In genomic region chr11:41282436-41282835, GRCh38 we compare ENCODE assay signal across 20 cellular contexts.
"Had no signal": no experiment of that assay in that cellular context is flagged by ENCODE, and none has a peak within 500 bp of the region (broad histone marks: within the 10 kb centered on the region; RNA-seq: fewer than 3 reads in every experiment).

No MANE protein-coding gene starts in this region.

- H3K27ac Mint-ChIP-seq: naive thymus-derived CD8-positive, alpha-beta T cell had no signal

- H3K4me1 Mint-ChIP-seq: naive thymus-derived CD8-positive, alpha-beta T cell had no signal

- H3K4me3 ChIP-seq: dorsolateral prefrontal cortex, gastrocnemius medialis, heart right ventricle, mucosa of descending colon, psoas muscle, sigmoid colon, skin epidermis, suprapubic skin, tibial nerve, upper lobe of right lung, vagina had no signal

- H3K9me3 ChIP-seq: gastrocnemius medialis, heart right ventricle, mucosa of descending colon, psoas muscle, sigmoid colon, suprapubic skin, tibial nerve, upper lobe of right lung, vagina had no signal

- H3K27ac ChIP-seq: gastrocnemius medialis, psoas muscle, sigmoid colon, skin epidermis, suprapubic skin, tibial nerve, upper lobe of right lung, vagina had no signal

- DNase-seq: cortex of kidney; effector CD8-positive, alpha-beta T cell; gastrocnemius medialis; heart right ventricle; islet precursor cell; mammary epithelial cell; mucosa of descending colon; naive thymus-derived CD8-positive, alpha-beta T cell; psoas muscle; sigmoid colon; stimulated activated CD4-positive, alpha-beta T cell treated with anti-CD3 and anti-CD28 coated beads, Interleukin-12 subunit alpha, Interleukin-12 subunit beta, amount 100 ng/mL, for 4 hours; stimulated activated naive CD4-positive, alpha-beta T cell treated with Interleukin-2 at 50 U/mL for 16 hours; upper lobe of right lung had no signal

- ATAC-seq: esophagus mucosa; gastrocnemius medialis; heart right ventricle; left lobe of liver; mucosa of descending colon; naive thymus-derived CD8-positive, alpha-beta T cell; psoas muscle; upper lobe of right lung had no signal

- H3K4me3 Mint-ChIP-seq: naive thymus-derived CD8-positive, alpha-beta T cell had no signal

- H3K4me1 ChIP-seq: gastrocnemius medialis, psoas muscle, suprapubic skin, tibial nerve, upper lobe of right lung, vagina had no signal

- H3K27me3 ChIP-seq: dorsolateral prefrontal cortex, gastrocnemius medialis, heart right ventricle, sigmoid colon, suprapubic skin, tibial nerve, upper lobe of right lung, vagina had no signal

- H3K36me3 ChIP-seq: gastrocnemius medialis, heart right ventricle, sigmoid colon, suprapubic skin, tibial nerve, upper lobe of right lung, vagina had no signal

- H3K27me3 Mint-ChIP-seq: naive thymus-derived CD8-positive, alpha-beta T cell had no signal
